In the genomic region with DNA sequence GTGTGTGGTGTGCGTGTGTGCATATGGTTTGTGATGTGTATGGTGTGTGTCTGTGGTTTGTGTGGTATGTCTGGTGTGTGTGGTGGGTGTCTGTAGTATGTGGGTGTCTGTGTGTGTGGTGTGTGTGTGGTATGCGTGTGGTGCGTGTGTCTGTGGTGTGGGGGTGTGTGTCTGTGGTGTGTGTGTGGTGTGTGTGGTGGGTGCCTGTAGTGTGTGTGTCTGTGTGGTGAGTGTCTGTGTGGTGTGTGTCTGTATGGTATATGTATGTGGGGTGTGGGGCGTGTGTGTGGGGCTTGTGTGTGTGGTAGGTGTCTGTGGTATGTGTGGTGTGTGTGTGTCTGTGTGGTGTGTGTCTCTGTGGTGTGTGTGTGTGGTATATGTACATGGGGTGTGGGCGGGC, we compare ENCODE assay signal across 21 cellular contexts.
A peak's percentile ranks its signal among the peaks of the same experiment; 100 is the strongest.
DNase-seq lines count a peak whose midpoint lies in the region; ATAC-seq, FAIRE-seq and TF ChIP-seq lines count a peak whose summit lies in the region.
"Had no signal": no experiment of that assay in that cellular context is flagged by ENCODE, and none has a peak within 500 bp of the region (broad histone marks: within the 10 kb centered on the region; RNA-seq: fewer than 3 reads in every experiment).

No MANE protein-coding gene starts in this region.

- H2BK12ac ChIP-seq in H1 (ENCODE audit: low read depth, low read length), result peak overlapping the region; percentile 40; the same call in 1 of the 2 replicates

- H3K4me3 ChIP-seq in HEK293 (ENCODE audit: low read depth, low read length) (no peak overlapping the region), H1 (ENCODE audit: extremely low read depth in 1 of 4, insufficient read depth in 2 of 4, low read depth in 3 of 4, low read length in 4 of 4) (no peak overlapping the region), colonic mucosa (no peak overlapping the region)
- no peak overlapping the region for H3K4me3 ChIP-seq in naive thymus-derived CD4-positive, alpha-beta T cell (ENCODE audit: low read length)
- H3K4me3 ChIP-seq: GM23338, K562 had no signal

- peaks cover 0 to 4% (median 0%) of the 10 kb centered on the region in 5 donors for H3K27me3 Mint-ChIP-seq in naive thymus-derived CD4-positive, alpha-beta T cell
- H3K27me3 Mint-ChIP-seq: CD4-positive, CD25-positive, alpha-beta regulatory T cell had no signal

- no peak overlapping the region for H2BK20ac ChIP-seq in H1 (ENCODE audit: low read length)

- no peak for TF ChIP-seq EP300 in H1 (IDR thresholded peaks at IDR 0.05; ENCODE audit: borderline replicate concordance in 1 of 2, low read depth in 2 of 2, low read length in 2 of 2)

- no peak overlapping the region for H3K14ac ChIP-seq in H1 (ENCODE audit: insufficient read length)

- TF ChIP-seq RAD21 in H1 (IDR thresholded peaks at IDR 0.05 in 1 of 2, conservative IDR thresholded peaks at IDR 0.05 in 1 of 2; ENCODE audit: low read depth in 2 of 2, low read length in 2 of 2), result no peak

- FAIRE-seq in H1 (lab: Jason Lieb, UNC), result no peak
- FAIRE-seq in urothelium cell line (lab: Jason Lieb, UNC), result peak; percentile 44
- FAIRE-seq: A204.1, K562 had no signal

- no peak overlapping the region for H2BK5ac ChIP-seq in H1 (ENCODE audit: low read depth, low read length)

- POLR2A ChIA-PET in HEK293 (lab: Yijun Ruan, JAX), result no interaction called here
- POLR2A ChIA-PET in H1 (lab: Charles Lee; ENCODE audit: partially characterized antibody), result no interaction called here
- POLR2A ChIA-PET in naive thymus-derived CD4-positive, alpha-beta T cell (lab: Charles Lee), result no interaction called here

- no peak overlapping the region for H4K8ac ChIP-seq in H1 (ENCODE audit: extremely low read depth, insufficient read depth, low read length)

- no peaks in the 10 kb centered on the region for H3K9me3 Mint-ChIP-seq in naive thymus-derived CD4-positive, alpha-beta T cell
- H3K9me3 Mint-ChIP-seq: CD4-positive, CD25-positive, alpha-beta regulatory T cell; CD8-positive, alpha-beta memory T cell; GM23338 had no signal

- H3K9ac ChIP-seq in H1 (replicated peaks in 1 of 4; ENCODE audit: extremely low read depth in 1 of 4, low read depth in 3 of 4, low read length in 3 of 4), result no peak overlapping the region
- no peak overlapping the region for H3K9ac ChIP-seq in colonic mucosa (ENCODE audit: low read depth in 2 of 2, low read length in 2 of 2)

- no peak overlapping the region for H3K4me2 ChIP-seq in H1 (ENCODE audit: insufficient read depth in 1 of 2, low read depth in 2 of 2, low read length in 2 of 2)
- H3K4me2 ChIP-seq: GM23338 had no signal

- H4K91ac ChIP-seq in H1 (replicated peaks; ENCODE audit: insufficient read length, low read length), result peak overlapping the region; percentile 82

- H3K4ac ChIP-seq in H1 (replicated peaks; ENCODE audit: insufficient read length, low read depth, low read length), result peak overlapping the region; percentile 59

- H2AFZ ChIP-seq in H1 (ENCODE audit: low read length), result no peak overlapping the region
- H2AFZ ChIP-seq: GM23338 had no signal

- H2BK15ac ChIP-seq in H1 (ENCODE audit: low read length), result no peak overlapping the region

- H3K79me2 ChIP-seq in H1 (ENCODE audit: control insufficient read depth in 1 of 2, insufficient read depth in 2 of 2, low read length in 2 of 2), result no peaks in the 10 kb centered on the region

- 88% methylated on average over 5 of the region's 5 CpGs; no CpG with 5 or more reads in 1 of the 2 experiments for WGBS in H1 (ENCODE audit: extremely low coverage in 1 of 2, insufficient coverage in 1 of 2, insufficient read length in 1 of 2, insufficient replicate concordance in 2 of 2, low coverage in 1 of 2, low lambda C conversion rate in 2 of 2, missing lambda C conversion rate in 1 of 2), 2 experiments

- peaks cover 0 to 10% of the 10 kb centered on the region in 2 experiments for H4K20me1 ChIP-seq in H1 (replicated peaks in 1 of 2; ENCODE audit: control insufficient read depth in 1 of 2, insufficient read depth in 2 of 2, low read length in 2 of 2)

- H2BK120ac ChIP-seq in H1 (replicated peaks; ENCODE audit: low read depth, low read length), result no peak overlapping the region

- TF ChIP-seq CTCF in HEK293 (tag by site-specific recombination; IDR thresholded peaks at IDR 0.05), result no peak
- TF ChIP-seq CTCF in H1 (IDR thresholded peaks at IDR 0.05; ENCODE audit: control extremely low read depth in 1 of 3, insufficient read depth in 1 of 3, low read depth in 1 of 3, low read length in 3 of 3), result no peak
- TF ChIP-seq CTCF in colonic mucosa (IDR thresholded peaks at IDR 0.05), result no peak

- no peaks in the 10 kb centered on the region for H3K9me3 ChIP-seq in HEK293 (ENCODE audit: control insufficient read depth, insufficient read depth, low read depth, low read length)
- H3K9me3 ChIP-seq in H1 (ENCODE audit: insufficient read depth in 2 of 2, low read depth in 1 of 2, low read length in 1 of 2), result no peaks in the 10 kb centered on the region
- no peaks in the 10 kb centered on the region for H3K9me3 ChIP-seq in naive thymus-derived CD4-positive, alpha-beta T cell (ENCODE audit: control insufficient read depth in 2 of 3, low read length in 3 of 3)
- H3K9me3 ChIP-seq in colonic mucosa, result no peaks in the 10 kb centered on the region
- H3K9me3 ChIP-seq: BE2C had no signal

- H3K36me3 ChIP-seq in HEK293 (ENCODE audit: control insufficient read depth in 2 of 2, insufficient read depth in 1 of 2, low read length in 2 of 2) (no peaks in the 10 kb centered on the region), H1 (ENCODE audit: control insufficient read depth in 2 of 4, insufficient read depth in 4 of 4, low read length in 3 of 4) (no peaks in the 10 kb centered on the region), colonic mucosa (no peaks in the 10 kb centered on the region)
- no peaks in the 10 kb centered on the region for H3K36me3 ChIP-seq in naive thymus-derived CD4-positive, alpha-beta T cell (ENCODE audit: control insufficient read depth in 2 of 3, insufficient read depth in 3 of 3, low read length in 3 of 3)
- H3K36me3 ChIP-seq: BE2C had no signal

- no peak overlapping the region for H3K4me3 Mint-ChIP-seq in naive thymus-derived CD4-positive, alpha-beta T cell
- H3K4me3 Mint-ChIP-seq: CD4-positive, CD25-positive, alpha-beta regulatory T cell; CD8-positive, alpha-beta memory T cell; GM23338 had no signal

- intact Hi-C loops in naive thymus-derived CD4-positive, alpha-beta T cell (cut with micrococcal nuclease), result no loop called here
- intact Hi-C loops in colonic mucosa (cut with DNase I), result no loop called here

- H4K5ac ChIP-seq in H1 (ENCODE audit: insufficient read length, low read depth, low read length), result no peak overlapping the region

- H3K79me1 ChIP-seq in H1 (ENCODE audit: low read depth, low read length), result no peaks in the 10 kb centered on the region

- H3K36me3 Mint-ChIP-seq in naive thymus-derived CD4-positive, alpha-beta T cell, result no peaks in the 10 kb centered on the region
- H3K36me3 Mint-ChIP-seq: CD4-positive, CD25-positive, alpha-beta regulatory T cell; CD8-positive, alpha-beta memory T cell had no signal

- H3K23ac ChIP-seq in H1 (ENCODE audit: insufficient read length), result no peak overlapping the region

- ATAC-seq in naive thymus-derived CD4-positive, alpha-beta T cell, result peak; percentile 12
- ATAC-seq: GM23338, K562 had no signal

- no peaks in the 10 kb centered on the region for H3K4me1 ChIP-seq in HEK293 (ENCODE audit: control insufficient read depth, insufficient read depth, low read length)
- peaks cover 0 to 4% (median 0%) of the 10 kb centered on the region in 4 experiments; a peak in 1 of 7 replicates for H3K4me1 ChIP-seq in H1 (replicated peaks in 1 of 4; ENCODE audit: control insufficient read depth in 3 of 4, insufficient read depth in 4 of 4, low read length in 3 of 4)
- H3K4me1 ChIP-seq in naive thymus-derived CD4-positive, alpha-beta T cell (ENCODE audit: control insufficient read depth in 2 of 2, insufficient read depth in 2 of 2, low read length in 2 of 2), result no peaks in the 10 kb centered on the region
- H3K4me1 ChIP-seq in colonic mucosa, result no peaks in the 10 kb centered on the region
- H3K4me1 ChIP-seq: BE2C had no signal

- H3K27me3 ChIP-seq in H1 (replicated peaks in 1 of 4; ENCODE audit: control insufficient read depth in 3 of 4, extremely low read depth in 1 of 4, insufficient read depth in 3 of 4, low read length in 3 of 4) (no peaks in the 10 kb centered on the region), colonic mucosa (no peaks in the 10 kb centered on the region)
- no peaks in the 10 kb centered on the region for H3K27me3 ChIP-seq in naive thymus-derived CD4-positive, alpha-beta T cell (ENCODE audit: control insufficient read depth in 2 of 2, insufficient read depth in 2 of 2, low read length in 2 of 2)
- H3K27me3 ChIP-seq: BE2C had no signal

- no peak for DNase-seq in H1 (ENCODE audit: low read depth in 1 of 2, low spot score in 2 of 2)
- no peak for DNase-seq in naive thymus-derived CD4-positive, alpha-beta T cell
- DNase-seq in urothelium cell line (ENCODE audit: low spot score), result no peak
- no peak for DNase-seq in kidney glomerular epithelial cell (lab: John Stamatoyannopoulos, UW)
- DNase-seq in colonic mucosa, result no peak
- DNase-seq in mucosa of gallbladder (ENCODE audit: low spot score), result no peak
- DNase-seq: ACHN; BE2C; C1 segment of cervical spinal cord; CD4-positive, CD25-positive, alpha-beta regulatory T cell; CD8-positive, alpha-beta memory T cell; COR-L47; DMS 273 treated with DMSO at 0.1 percent for 48 hours; DMS53; DND-41; EL; H7 had no signal

- H3K56ac ChIP-seq in H1 (replicated peaks; ENCODE audit: insufficient read length, low read depth, low read length), result peak overlapping the region; percentile 99

- no peak overlapping the region for H3K27ac Mint-ChIP-seq in naive thymus-derived CD4-positive, alpha-beta T cell
- H3K27ac Mint-ChIP-seq: CD4-positive, CD25-positive, alpha-beta regulatory T cell; CD8-positive, alpha-beta memory T cell; GM23338 had no signal

- CTCF ChIA-PET in HEK293 (lab: Yijun Ruan, JAX), result no interaction called here
- CTCF ChIA-PET in H1 (lab: Charles Lee; ENCODE audit: partially characterized antibody), result interaction anchor here (1.0 to 1.5 kb wide), 5 partner anchors 10 to 147 kb away, joined by 3 to 7 read pairs (median 4); no protein-coding TSS in a partner anchor
- CTCF ChIA-PET in naive thymus-derived CD4-positive, alpha-beta T cell (lab: Charles Lee), result no interaction called here

- TF ChIP-seq POLR2A in H1 (IDR thresholded peaks at IDR 0.05; ENCODE audit: control extremely low read depth in 1 of 2, low read depth in 2 of 2, low read length in 2 of 2), result no peak

- H3K23me2 ChIP-seq in H1 (ENCODE audit: low read depth, low read length), result peaks cover 10% of the 10 kb centered on the region; the same call in 1 of the 2 replicates

- no peaks in the 10 kb centered on the region for H3K4me1 Mint-ChIP-seq in naive thymus-derived CD4-positive, alpha-beta T cell
- H3K4me1 Mint-ChIP-seq: CD4-positive, CD25-positive, alpha-beta regulatory T cell; CD8-positive, alpha-beta memory T cell; GM23338 had no signal

- H2AK5ac ChIP-seq in H1 (ENCODE audit: low read depth, low read length), result no peak overlapping the region; the same call in 1 of the 2 replicates

- H3K27ac ChIP-seq in HEK293 (ENCODE audit: extremely low read depth, low read depth, low read length), result no peak overlapping the region
- H3K27ac ChIP-seq in H1 (ENCODE audit: low read depth, low read length), result no peak overlapping the region
- no peak overlapping the region for H3K27ac ChIP-seq in naive thymus-derived CD4-positive, alpha-beta T cell (ENCODE audit: low read depth, low read length)
- H3K27ac ChIP-seq in colonic mucosa, result no peak overlapping the region

- no peak overlapping the region for H3K18ac ChIP-seq in H1 (ENCODE audit: extremely low read depth, low read length)
